In the genomic region with DNA sequence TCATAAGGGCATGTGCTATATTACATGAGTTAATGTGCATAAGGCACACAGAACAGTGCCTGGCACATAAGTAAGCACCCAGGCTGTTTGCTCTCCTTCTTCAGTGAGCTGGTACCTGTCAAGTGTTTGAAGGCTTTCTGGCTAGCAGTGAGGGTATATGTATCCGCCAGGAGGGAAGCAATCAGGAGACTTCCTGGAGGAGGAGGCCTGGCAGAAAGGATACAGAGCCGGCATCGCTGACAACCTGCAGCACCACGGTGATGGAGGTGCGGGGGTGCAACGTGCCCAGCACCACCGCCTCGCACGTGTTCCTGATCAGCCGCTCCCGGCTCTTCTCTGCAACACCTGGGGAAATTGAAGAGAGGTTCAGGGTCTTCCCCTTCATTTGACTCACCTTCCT, we compare ENCODE assay signal across 1 cellular context.
A peak's percentile ranks its signal among the peaks of the same experiment; 100 is the strongest.
TF ChIP-seq lines count a peak whose summit lies in the region.

No MANE protein-coding gene starts in this region.

TF ChIP-seq in A549, 52 proteins besides CTCF, POLR2A, EP300 and RAD21:
- TF ChIP-seq ZFP36 (IDR thresholded peaks at IDR 0.05; ENCODE audit: borderline replicate concordance, partially characterized antibody) (peak; percentile 89), ZC3H11A (IDR thresholded peaks at IDR 0.05) (no peak), CBX8 (IDR thresholded peaks at IDR 0.05) (no peak), MYC (IDR thresholded peaks at IDR 0.05; ENCODE audit: borderline replicate concordance, low read length) (no peak), TFCP2L1 (CRISPR knock-in tag; IDR thresholded peaks at IDR 0.05) (no peak), JUNB (IDR thresholded peaks at IDR 0.05) (no peak)
- TF ChIP-seq, protein P1, sequence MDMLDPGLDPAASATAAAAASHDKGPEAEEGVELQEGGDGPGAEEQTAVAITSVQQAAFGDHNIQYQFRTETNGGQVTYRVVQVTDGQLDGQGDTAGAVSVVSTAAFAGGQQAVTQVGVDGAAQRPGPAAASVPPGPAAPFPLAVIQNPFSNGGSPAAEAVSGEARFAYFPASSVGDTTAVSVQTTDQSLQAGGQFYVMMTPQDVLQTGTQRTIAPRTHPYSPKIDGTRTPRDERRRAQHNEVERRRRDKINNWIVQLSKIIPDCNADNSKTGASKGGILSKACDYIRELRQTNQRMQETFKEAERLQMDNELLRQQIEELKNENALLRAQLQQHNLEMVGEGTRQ (IDR thresholded peaks at IDR 0.05): no peak
